Comparison of ENCODE assay signal across 11 cellular contexts in the genomic region with DNA sequence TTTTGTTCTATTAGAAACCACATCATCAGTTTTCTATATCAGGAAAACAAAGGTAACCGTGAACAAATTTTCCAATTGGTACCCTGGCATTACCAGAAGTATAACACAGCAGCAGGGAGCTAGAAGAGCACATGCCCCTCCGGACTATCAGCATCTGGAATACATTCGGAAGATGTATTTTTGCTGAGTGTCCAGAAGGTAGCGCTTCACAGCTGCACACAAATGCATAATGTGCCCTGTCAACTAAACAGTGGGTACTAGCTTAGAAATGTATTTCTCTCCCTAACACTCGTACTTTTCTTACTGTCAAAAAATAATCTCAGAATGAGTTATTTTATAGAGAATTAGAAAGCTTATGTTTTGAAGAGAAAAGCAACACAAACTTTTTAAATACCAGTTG.
A peak's percentile ranks its signal among the peaks of the same experiment; 100 is the strongest.
DNase-seq lines count a peak whose midpoint lies in the region; TF ChIP-seq lines count a peak whose summit lies in the region.
"Had no signal": no experiment of that assay in that cellular context is flagged by ENCODE, and none has a peak within 500 bp of the region (broad histone marks: within the 10 kb centered on the region; RNA-seq: fewer than 3 reads in every experiment).

No MANE protein-coding gene starts in this region.

- in situ Hi-C loops in G401 (cut with HindIII; ENCODE audit: low sequenced_read_pairs) = no loop called here

- no peak overlapping the region for H3K4me3 Mint-ChIP-seq in progenitor cell of endocrine pancreas (ENCODE audit: low read depth)

- H3K27ac Mint-ChIP-seq in progenitor cell of endocrine pancreas = no peak overlapping the region

- TF ChIP-seq CTCF in LNCaP clone FGC (IDR thresholded peaks at IDR 0.05; ENCODE audit: control insufficient read depth, extremely low read depth, insufficient read depth) = peak; percentile 52
- TF ChIP-seq CTCF in progenitor cell of endocrine pancreas (IDR thresholded peaks at IDR 0.05; ENCODE audit: unreplicated experiment) = peak; percentile 24

- H3K4me3 ChIP-seq in LNCaP clone FGC (ENCODE audit: low read depth, low read length) = no peak overlapping the region
- H3K4me3 ChIP-seq: coronary artery, SJSA1 had no signal

- H3K9me3 Mint-ChIP-seq in progenitor cell of endocrine pancreas (ENCODE audit: low read depth) = peaks cover 5% of the 10 kb centered on the region

- no peaks in the 10 kb centered on the region for H3K27me3 Mint-ChIP-seq in progenitor cell of endocrine pancreas

- H3K4me1 Mint-ChIP-seq in progenitor cell of endocrine pancreas (ENCODE audit: low read depth) = peaks cover 9% of the 10 kb centered on the region

- H3K36me3 Mint-ChIP-seq in progenitor cell of endocrine pancreas (ENCODE audit: insufficient read depth) = peaks cover 18% of the 10 kb centered on the region

- peak; percentile 5 for DNase-seq in NCI-H2171 treated with DMSO at 0.1 percent for 48 hours (lab: John Stamatoyannopoulos, UW)
- no peak for DNase-seq in NCI-H2171 (lab: John Stamatoyannopoulos, UW)
- no peak for DNase-seq in LNCaP clone FGC (ENCODE audit: low read depth)
- peak; percentile 39 for DNase-seq in amniotic epithelial cell (ENCODE audit: low read depth)
- no peak for DNase-seq in progenitor cell of endocrine pancreas (ENCODE audit: low spot score, unreplicated experiment)
- no peak for DNase-seq in G401 (ENCODE audit: low spot score)
- DNase-seq in NK-92 (lab: John Stamatoyannopoulos, UW; ENCODE audit: unreplicated experiment) = no peak
- DNase-seq in kidney glomerular epithelial cell (lab: John Stamatoyannopoulos, UW) = no peak
- DNase-seq: C1 segment of cervical spinal cord had no signal

Comparison
In these comparisons a context has a peak if more than half of its experiments do, and no peak if none do; other contexts are left out.
1. DNase-seq: peak in NCI-H2171 treated with DMSO at 0.1 percent for 48 hours (single experiment) and amniotic epithelial cell (single experiment); none in NCI-H2171 (single experiment), LNCaP clone FGC (single experiment), progenitor cell of endocrine pancreas (single experiment), G401 (single experiment), NK-92 (single experiment) and kidney glomerular epithelial cell (single experiment).